In the genomic region with DNA sequence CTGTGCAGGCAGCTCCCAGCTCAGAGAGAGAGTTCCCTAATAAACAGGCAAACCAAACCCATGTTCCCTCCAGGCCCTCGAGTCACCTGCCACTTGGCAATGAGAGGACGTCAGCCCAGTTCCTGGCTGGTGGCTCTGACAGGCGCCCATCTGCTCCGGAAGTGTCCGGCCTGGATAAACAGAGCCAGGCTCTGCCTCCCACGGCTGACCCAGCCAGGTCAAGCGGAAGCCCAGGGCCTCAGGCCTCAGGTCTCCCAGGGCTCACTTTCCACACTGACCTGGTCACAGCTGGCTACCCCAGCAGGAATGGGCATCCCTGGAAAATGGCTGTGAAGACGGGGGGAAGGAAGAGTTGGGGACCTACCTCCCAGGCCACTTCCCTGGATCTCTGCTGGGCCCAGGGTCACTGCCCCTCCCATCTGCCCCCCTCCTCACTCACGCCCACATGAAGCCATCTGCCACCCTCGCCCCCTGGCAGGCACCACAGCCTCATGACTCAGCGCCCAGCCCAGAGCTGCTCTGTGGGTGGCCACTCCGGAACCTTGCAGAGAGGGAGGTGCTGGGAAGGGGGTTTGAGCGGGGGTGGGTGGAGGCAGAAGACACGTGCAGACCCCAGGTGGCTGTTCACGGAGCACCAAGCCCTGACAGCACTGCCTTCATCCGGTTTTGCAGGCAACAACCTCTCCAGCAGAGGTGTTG, we compare ENCODE assay signal across 2 cellular contexts.
TF ChIP-seq lines count a peak whose summit lies in the region.

No MANE protein-coding gene starts in this region.

TF ChIP-seq in IMR-90, 13 proteins besides CTCF, POLR2A, EP300 and RAD21:
- TF ChIP-seq, protein P1, sequence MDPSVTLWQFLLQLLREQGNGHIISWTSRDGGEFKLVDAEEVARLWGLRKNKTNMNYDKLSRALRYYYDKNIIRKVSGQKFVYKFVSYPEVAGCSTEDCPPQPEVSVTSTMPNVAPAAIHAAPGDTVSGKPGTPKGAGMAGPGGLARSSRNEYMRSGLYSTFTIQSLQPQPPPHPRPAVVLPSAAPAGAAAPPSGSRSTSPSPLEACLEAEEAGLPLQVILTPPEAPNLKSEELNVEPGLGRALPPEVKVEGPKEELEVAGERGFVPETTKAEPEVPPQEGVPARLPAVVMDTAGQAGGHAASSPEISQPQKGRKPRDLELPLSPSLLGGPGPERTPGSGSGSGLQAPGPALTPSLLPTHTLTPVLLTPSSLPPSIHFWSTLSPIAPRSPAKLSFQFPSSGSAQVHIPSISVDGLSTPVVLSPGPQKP (IDR thresholded peaks at IDR 0.05; ENCODE audit: borderline replicate concordance, low read depth, low read length), result no peak
- peak; percentile 42; the same call in 1 of the 2 replicates for TF ChIP-seq MAZ (IDR thresholded peaks at IDR 0.05; ENCODE audit: borderline replicate concordance, low read depth, low read length)
TF ChIP-seq in IMR-90: peak in this region for 1.

TF ChIP-seq in H1, 55 proteins besides CTCF, POLR2A, EP300 and RAD21:
- TF ChIP-seq KDM1A (IDR thresholded peaks at IDR 0.05; ENCODE audit: borderline replicate concordance, low read length), result no peak
- no peak for TF ChIP-seq KDM4A (IDR thresholded peaks at IDR 0.05; ENCODE audit: low read depth, low read length, severe bottlenecking)
- no peak for TF ChIP-seq YY1 (IDR thresholded peaks at IDR 0.05; ENCODE audit: low read depth, low read length)
- TF ChIP-seq GTF2F1 (IDR thresholded peaks at IDR 0.05; ENCODE audit: borderline replicate concordance, low read depth, low read length), result no peak
- no peak for TF ChIP-seq TEAD4 (IDR thresholded peaks at IDR 0.05; ENCODE audit: low read depth, low read length)
- no peak for TF ChIP-seq BCL11A (IDR thresholded peaks at IDR 0.05; ENCODE audit: low read depth in 2 of 2, low read length in 2 of 2)
- TF ChIP-seq, protein P2, sequence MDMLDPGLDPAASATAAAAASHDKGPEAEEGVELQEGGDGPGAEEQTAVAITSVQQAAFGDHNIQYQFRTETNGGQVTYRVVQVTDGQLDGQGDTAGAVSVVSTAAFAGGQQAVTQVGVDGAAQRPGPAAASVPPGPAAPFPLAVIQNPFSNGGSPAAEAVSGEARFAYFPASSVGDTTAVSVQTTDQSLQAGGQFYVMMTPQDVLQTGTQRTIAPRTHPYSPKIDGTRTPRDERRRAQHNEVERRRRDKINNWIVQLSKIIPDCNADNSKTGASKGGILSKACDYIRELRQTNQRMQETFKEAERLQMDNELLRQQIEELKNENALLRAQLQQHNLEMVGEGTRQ (IDR thresholded peaks at IDR 0.05; ENCODE audit: low read length), result no peak
- TF ChIP-seq SAP30 (IDR thresholded peaks at IDR 0.05; ENCODE audit: insufficient read depth, insufficient replicate concordance, low read length), result no peak
- no peak for TF ChIP-seq TAF7 (optimal IDR thresholded peaks at IDR 0.05; ENCODE audit: borderline replicate concordance, low read depth, low read length)
